ENCODE assay signal across 9 cellular contexts in the genomic region with DNA sequence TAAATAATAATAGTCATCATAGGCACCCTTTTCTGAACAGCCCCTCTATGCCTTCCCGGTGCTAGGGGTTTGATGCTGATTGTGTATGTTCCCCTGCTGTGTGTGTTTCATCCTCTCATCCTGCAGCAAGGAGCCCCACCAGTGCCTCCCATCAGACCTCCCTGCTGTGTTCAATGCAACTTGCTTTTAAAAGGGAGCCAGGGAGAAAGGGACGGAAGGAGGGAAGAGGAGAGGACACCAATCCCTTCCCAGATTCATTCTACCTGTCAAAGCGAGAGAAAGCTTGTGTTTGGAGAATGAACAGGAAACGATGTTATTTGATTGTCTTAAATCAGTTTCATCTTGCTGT.
DNase-seq lines count a peak whose midpoint lies in the region; ATAC-seq and TF ChIP-seq lines count a peak whose summit lies in the region.
"Had no signal": no experiment of that assay in that cellular context is flagged by ENCODE, and none has a peak within 500 bp of the region (broad histone marks: within the 10 kb centered on the region; RNA-seq: fewer than 3 reads in every experiment).

No MANE protein-coding gene starts in this region.

- ATAC-seq in HG02852 (IDR thresholded peaks at IDR 0.05; ENCODE audit: unreplicated experiment) (peak; percentile 25), gastroesophageal sphincter (peak; percentile 17)

- peak overlapping the region in 3 of 4 donors; percentile 55 to 66 (median 65) for H3K27ac ChIP-seq in gastroesophageal sphincter
- H3K27ac ChIP-seq: 22Rv1 had no signal

- peaks cover 0 to 10% (median 0%) of the 10 kb centered on the region in 3 donors for H3K4me1 ChIP-seq in gastroesophageal sphincter

- DNase-seq in NCI-H1436 (lab: John Stamatoyannopoulos, UW), result peak; percentile 13
- no peak for DNase-seq in NCI-H1436 treated with DMSO at 0.1 percent for 48 hours (lab: John Stamatoyannopoulos, UW)
- DNase-seq in SHP77 treated with DMSO at 0.1 percent for 48 hours (lab: John Stamatoyannopoulos, UW), result peak; percentile 70
- peak; percentile 67 for DNase-seq in putamen (ENCODE audit: low spot score)
- no peak for DNase-seq in kidney glomerular epithelial cell (lab: John Stamatoyannopoulos, UW)
- no peak for DNase-seq in HCEC 1CT

- no peaks in the 10 kb centered on the region for H3K9me3 ChIP-seq in gastroesophageal sphincter

- peak overlapping the region; percentile 6 to 44 for H3K4me3 ChIP-seq in gastroesophageal sphincter

- no peak for TF ChIP-seq EP300 in gastroesophageal sphincter (IDR thresholded peaks at IDR 0.05)

- no peaks in the 10 kb centered on the region for H3K36me3 ChIP-seq in gastroesophageal sphincter

- no peak for TF ChIP-seq POLR2A in gastroesophageal sphincter (IDR thresholded peaks at IDR 0.05)

- no peaks in the 10 kb centered on the region for H3K27me3 ChIP-seq in gastroesophageal sphincter

- TF ChIP-seq CTCF in gastroesophageal sphincter (IDR thresholded peaks at IDR 0.05), result no peak

- 55 to 62% methylated on average over 4 of the region's 4 CpGs for WGBS in gastroesophageal sphincter (ENCODE audit: low coverage in 1 of 2), 2 donors

Comparison
In these comparisons a context has a peak if more than half of its experiments do, and no peak if none do; other contexts are left out.
1. DNase-seq: peak in NCI-H1436 (single experiment), SHP77 treated with DMSO at 0.1 percent for 48 hours (single experiment) and putamen (single experiment); none in NCI-H1436 treated with DMSO at 0.1 percent for 48 hours (single experiment), kidney glomerular epithelial cell (single experiment) and HCEC 1CT (single experiment).